Comparison of ENCODE assay signal across 8 cellular contexts in the genomic region with DNA sequence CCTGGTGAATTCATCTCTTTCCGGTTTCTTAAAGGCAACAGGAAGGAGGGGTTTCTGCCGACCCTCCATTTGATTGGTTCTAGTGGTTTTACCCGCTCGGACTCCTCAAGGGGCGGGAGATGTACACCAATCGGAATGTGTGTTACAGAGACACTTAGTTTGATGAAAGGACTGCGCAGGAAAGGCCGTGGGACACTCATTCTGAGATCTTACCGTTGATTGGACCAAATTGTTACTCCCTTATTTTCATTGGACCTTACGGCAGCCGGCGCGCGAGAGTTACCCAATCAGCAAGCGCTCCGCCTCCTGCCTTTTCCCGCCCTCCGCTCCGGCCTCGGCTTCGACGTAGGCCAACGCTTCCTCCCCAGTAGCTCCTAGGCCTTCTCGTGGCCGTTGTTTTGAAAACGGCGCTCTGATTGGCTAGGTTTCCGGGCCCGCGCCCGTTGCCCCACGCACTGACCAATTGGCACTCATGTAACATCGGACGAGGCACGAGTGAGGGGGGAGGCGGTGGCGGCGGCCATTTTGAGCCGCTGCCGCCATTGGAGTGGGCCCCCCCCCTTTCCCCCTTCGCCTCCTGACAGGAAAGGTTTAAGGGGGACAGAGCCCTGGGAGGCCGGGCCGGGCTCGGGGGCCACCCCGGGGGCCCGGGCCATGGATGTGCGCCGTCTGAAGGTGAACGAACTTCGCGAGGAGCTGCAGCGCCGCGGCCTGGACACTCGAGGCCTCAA. TPM values are rescaled to one million over a fixed set of nuclear protein-coding genes. Genes with fewer than 3 reads are reported as not detected.
A peak's percentile ranks its signal among the peaks of the same experiment; 100 is the strongest.
DNase-seq lines count a peak whose midpoint lies in the region; ATAC-seq and TF ChIP-seq lines count a peak whose summit lies in the region.

A gene (plus strand): TSS at position 523 of the 731 bp plus-strand sequence. CDS start 132 bp downstream, at position 655.

- TF ChIP-seq POLR2A in suprapubic skin (IDR thresholded peaks at IDR 0.05): peak in 1 of 2 donors; percentile 31

- H3K4me1 ChIP-seq in suprapubic skin: peaks cover 41% of the 10 kb centered on the region

- H3K9me3 ChIP-seq in suprapubic skin: no peaks in the 10 kb centered on the region

- under 1% methylated on average over 41 of the region's 55 CpGs for WGBS in suprapubic skin

- H3K27ac ChIP-seq in suprapubic skin: peak within 1 kb of the TSS; percentile 100

- DNase-seq in GM10266 (ENCODE audit: extremely low spot score) (peak; percentile 99), NCI-H1092 treated with DMSO at 0.1 percent for 48 hours (lab: John Stamatoyannopoulos, UW) (peak; percentile 99), SKM-1 (lab: John Stamatoyannopoulos, UW; ENCODE audit: unreplicated experiment) (peak; percentile 100), globus pallidus (ENCODE audit: low spot score) (peak; percentile 100), nucleus accumbens (lab: John Stamatoyannopoulos, UW) (peak; percentile 94 to 100 (median 99)), suprapubic skin (ENCODE audit: low spot score in 2 of 2) (peak; percentile 99 to 100)
- peak; percentile 100 for DNase-seq in activated naive CD4-positive, alpha-beta T cell treated with anti-CD3 and anti-CD28 coated beads, Interleukin-2, amount 50 U/mL, for 72 hours (ENCODE audit: low spot score in 2 of 2)

- no peaks in the 10 kb centered on the region for H3K9me3 Mint-ChIP-seq in activated naive CD4-positive, alpha-beta T cell treated with anti-CD3 and anti-CD28 coated beads, Interleukin-2, amount 50 U/mL, for 72 hours

- H3K4me3 ChIP-seq in suprapubic skin: peak within 1 kb of the TSS; percentile 83

- no peaks in the 10 kb centered on the region for H3K27me3 ChIP-seq in suprapubic skin

- ATAC-seq in HG02610 (IDR thresholded peaks at IDR 0.05; ENCODE audit: unreplicated experiment): peak; percentile 63
- ATAC-seq in activated naive CD4-positive, alpha-beta T cell treated with anti-CD3 and anti-CD28 coated beads, Interleukin-2, amount 50 U/mL, for 72 hours: peak; percentile 69 to 72

- H3K36me3 Mint-ChIP-seq in activated naive CD4-positive, alpha-beta T cell treated with anti-CD3 and anti-CD28 coated beads, Interleukin-2, amount 50 U/mL, for 72 hours: peaks cover 34 to 44% of the 10 kb centered on the region in 2 donors

- H3K36me3 ChIP-seq in suprapubic skin: peaks cover 26% of the 10 kb centered on the region

- no peak for TF ChIP-seq CTCF in GM10266 (IDR thresholded peaks at IDR 0.05; ENCODE audit: control insufficient read depth, insufficient read depth, low read depth, missing control alignments)
- no peak for TF ChIP-seq CTCF in suprapubic skin (IDR thresholded peaks at IDR 0.05)

- no peak for TF ChIP-seq EP300 in suprapubic skin (IDR thresholded peaks at IDR 0.05)

- H3K27ac Mint-ChIP-seq in activated naive CD4-positive, alpha-beta T cell treated with anti-CD3 and anti-CD28 coated beads, Interleukin-2, amount 50 U/mL, for 72 hours: peak within 1 kb of the TSS; percentile 100

RNA-seq across cellular contexts. Expression of the gene that starts here (rescaled TPM):
- total RNA-seq in activated naive CD4-positive, alpha-beta T cell treated with anti-CD3 and anti-CD28 coated beads, Interleukin-2, amount 50 U/mL, for 72 hours: 100 to 1,000 TPM; 286 to 496 TPM
- total RNA-seq in suprapubic skin: 100 to 1,000 TPM; 140 to 213 (median 188) TPM

Comparison
In these comparisons a context has a peak if more than half of its experiments do, and no peak if none do; other contexts are left out.
1. Peak in every context shown above with its lines: DNase-seq, ATAC-seq, H3K4me3 ChIP-seq and H3K27ac ChIP-seq.